In the genomic region with DNA sequence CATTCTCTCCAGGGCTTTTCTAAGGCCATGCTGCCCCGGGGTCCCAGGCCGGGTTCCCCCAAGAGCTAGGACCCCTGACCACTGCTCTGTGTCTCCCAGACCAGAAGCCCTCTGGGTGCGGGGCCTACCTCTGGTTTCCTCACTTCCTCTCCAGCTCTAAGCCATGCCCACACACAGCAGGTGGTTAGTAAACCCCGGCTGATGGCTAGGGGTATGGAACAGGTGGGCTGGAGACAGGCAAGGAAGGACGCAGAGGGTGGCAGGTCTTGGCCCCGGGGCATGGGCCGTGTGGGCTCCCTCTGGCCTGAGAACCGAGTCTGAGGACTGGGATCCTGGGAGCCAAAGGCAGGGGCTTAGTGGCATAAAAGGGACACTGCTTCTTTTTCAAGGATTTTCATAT, we compare ENCODE assay signal across 18 cellular contexts. TPM values are rescaled to one million over a fixed set of nuclear protein-coding genes. Genes with fewer than 3 reads are reported as not detected.
"Had no signal": no experiment of that assay in that cellular context is flagged by ENCODE, and none has a peak within 500 bp of the region (broad histone marks: within the 10 kb centered on the region; RNA-seq: fewer than 3 reads in every experiment).

No MANE protein-coding gene starts in this region.

- DNase-seq: activated CD4-positive, alpha-beta T cell treated with anti-CD3 and anti-CD28 coated beads for 48 hours; activated CD4-positive, CD25-positive, alpha-beta regulatory T cell; activated CD8-positive, alpha-beta memory T cell treated with anti-CD3 and anti-CD28 coated beads, Interleukin-2, amount 50 U/mL, for 4 hours; activated naive CD4-positive, alpha-beta T cell treated with anti-CD3 and anti-CD28 coated beads, Interleukin-2, amount 10 ng/mL, durations not matched to agents 7 days and 5 days; activated naive CD8-positive, alpha-beta T cell treated with anti-CD3 and anti-CD28 coated beads, Interleukin-2, amount 50 U/mL, for 24 hours; activated T-cell treated with anti-CD3 and anti-CD28 coated beads, Interleukin-2, amount 50 U/mL, for 4 hours; aorta; brain microvascular endothelial cell; effector CD4-positive, alpha-beta T cell; kidney; stimulated activated CD4-positive, alpha-beta T cell treated with anti-CD3 and anti-CD28 coated beads, Interleukin-12 subunit alpha, Interleukin-12 subunit beta, amount 100 ng/mL, for 4 hours; stimulated activated CD4-positive, alpha-beta T cell treated with anti-CD3 and anti-CD28 coated beads, Interleukin-1b, Interleukin-23, amount 100 ng/mL, for 48 hours; stimulated activated naive CD4-positive, alpha-beta T cell treated with Interleukin-2 at 50 U/mL for 16 hours; transverse colon had no signal

- H3K4me3 ChIP-seq: coronary artery, gastrocnemius medialis, transverse colon, vagina had no signal

- ATAC-seq: activated naive CD8-positive, alpha-beta T cell treated with anti-CD3 and anti-CD28 coated beads, Interleukin-2, amount 50 U/mL, for 24 hours; activated T-cell treated with anti-CD3 and anti-CD28 coated beads, Interleukin-2, amount 50 U/mL, for 4 hours had no signal

- H3K36me3 ChIP-seq: brain microvascular endothelial cell, gastrocnemius medialis, transverse colon, vagina had no signal

- H3K4me1 ChIP-seq: transverse colon had no signal

- FAIRE-seq: kidney had no signal

- H3K9me3 ChIP-seq: gastrocnemius medialis, transverse colon, vagina had no signal

- H3K27ac ChIP-seq: brain microvascular endothelial cell, coronary artery, gastrocnemius medialis, transverse colon, vagina had no signal

- H3K27me3 ChIP-seq: vagina had no signal

RNA-seq across cellular contexts. Expression of a gene that starts 15.9 kb away (rescaled TPM):
- total RNA-seq: gastrocnemius medialis, progenitor cell of endocrine pancreas had no signal
- polyA plus RNA-seq: aorta had no signal
